ENCODE assay signal across 11 cellular contexts in the genomic region with DNA sequence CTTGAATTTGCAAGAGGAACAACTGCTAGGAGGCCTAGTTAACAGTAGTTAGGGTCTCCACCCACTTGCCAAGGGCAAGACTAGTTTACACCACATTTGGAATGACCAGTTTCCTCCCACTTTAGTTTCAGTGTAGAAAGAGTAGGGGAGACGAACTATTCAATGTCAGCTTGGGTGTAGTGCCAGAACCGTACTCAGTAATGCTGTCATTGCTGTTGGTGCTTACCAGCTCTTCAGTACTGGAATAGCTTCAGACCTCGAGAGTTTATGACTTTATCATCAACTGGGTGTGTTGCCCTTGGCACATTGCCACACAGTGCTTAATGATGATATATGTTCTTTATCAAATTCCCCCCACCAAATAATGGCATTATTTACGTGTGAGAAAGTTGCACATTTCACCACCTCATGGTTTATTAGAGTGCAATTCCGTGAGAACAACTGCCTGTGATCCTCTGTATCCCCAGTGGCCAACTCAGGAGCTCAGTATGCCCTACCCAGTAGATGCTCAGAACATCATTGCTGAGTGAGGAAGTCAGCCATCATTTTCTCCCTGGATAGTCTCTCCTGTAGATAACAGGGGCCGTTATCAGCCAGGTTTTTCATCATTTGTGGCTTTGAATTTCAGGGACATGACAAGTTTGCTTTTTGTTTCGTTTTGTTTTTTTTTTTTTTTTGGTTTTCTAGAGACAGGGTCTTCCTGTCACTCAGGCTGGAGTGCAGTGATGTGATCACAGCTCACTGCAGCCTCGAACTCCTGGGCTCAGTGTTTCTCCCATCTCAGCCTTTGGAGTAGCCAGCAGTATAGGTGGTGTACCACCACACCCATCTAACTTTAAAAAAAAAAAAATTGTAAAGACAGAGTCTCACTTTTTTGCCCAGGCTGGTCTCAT.
A peak's percentile ranks its signal among the peaks of the same experiment; 100 is the strongest.
DNase-seq lines count a peak whose midpoint lies in the region; ATAC-seq and FAIRE-seq lines count a peak whose summit lies in the region.
"Had no signal": no experiment of that assay in that cellular context is flagged by ENCODE, and none has a peak within 500 bp of the region (broad histone marks: within the 10 kb centered on the region; RNA-seq: fewer than 3 reads in every experiment).

No MANE protein-coding gene starts in this region.

- ATAC-seq in GM18502 (IDR thresholded peaks at IDR 0.05; ENCODE audit: poor library complexity, unreplicated experiment), result peak; percentile 43
- ATAC-seq in HG02798 (IDR thresholded peaks at IDR 0.05; ENCODE audit: poor library complexity, unreplicated experiment), result peak; percentile 49
- peak; percentile 51 to 62 for ATAC-seq in activated T-cell treated with anti-CD3 and anti-CD28 coated beads, Interleukin-2, amount 50 U/mL, for 72 hours (replicated peaks in 1 of 2)
- ATAC-seq in GM18870 (IDR thresholded peaks at IDR 0.05; ENCODE audit: unreplicated experiment), result no peak

- H3K4me3 Mint-ChIP-seq in activated T-cell treated with anti-CD3 and anti-CD28 coated beads, Interleukin-2, amount 50 U/mL, for 72 hours, result peak overlapping the region; percentile 60 to 79

- H3K4me1 Mint-ChIP-seq in activated T-cell treated with anti-CD3 and anti-CD28 coated beads, Interleukin-2, amount 50 U/mL, for 72 hours (ENCODE audit: low read depth), result peaks cover 9% of the 10 kb centered on the region

- H3K9me3 ChIP-seq in small intestine (ENCODE audit: control insufficient read depth, low read depth), result no peaks in the 10 kb centered on the region

- H3K27me3 Mint-ChIP-seq in activated T-cell treated with anti-CD3 and anti-CD28 coated beads, Interleukin-2, amount 50 U/mL, for 72 hours (ENCODE audit: low read depth), result no peaks in the 10 kb centered on the region

- H3K36me3 ChIP-seq in small intestine (ENCODE audit: control insufficient read depth in 2 of 2, insufficient read depth in 2 of 2, low read length in 2 of 2), result no peaks in the 10 kb centered on the region

- 9 to 29% (median 21%) methylated on average over 8 of the region's 8 CpGs for WGBS in small intestine, 3 donors

- H3K9me3 Mint-ChIP-seq in activated T-cell treated with anti-CD3 and anti-CD28 coated beads, Interleukin-2, amount 50 U/mL, for 72 hours, result no peaks in the 10 kb centered on the region

- peak overlapping the region; percentile 86 for H3K27ac Mint-ChIP-seq in activated T-cell treated with anti-CD3 and anti-CD28 coated beads, Interleukin-2, amount 50 U/mL, for 72 hours

- no peaks in the 10 kb centered on the region for H3K27me3 ChIP-seq in small intestine (ENCODE audit: control insufficient read depth in 2 of 2, insufficient read depth in 2 of 2, low read length in 2 of 2)

- H3K4me3 ChIP-seq in small intestine (ENCODE audit: low read depth in 1 of 2, low read length in 2 of 2), result no peak overlapping the region
- H3K4me3 ChIP-seq: SK-N-MC had no signal

- DNase-seq in activated T-cell treated with anti-CD3 and anti-CD28 coated beads, Interleukin-2, amount 50 U/mL, for 72 hours, result peak; percentile 9 to 40
- DNase-seq in small intestine (peak; percentile 67), iPS-NIHi7 (ENCODE audit: extremely low spot score) (no peak), cortex of kidney (lab: John Stamatoyannopoulos, UW) (no peak)
- DNase-seq: glutamatergic neuron, NCI-H1092 had no signal

- peaks cover 13 to 19% of the 10 kb centered on the region in 2 donors for H3K36me3 Mint-ChIP-seq in activated T-cell treated with anti-CD3 and anti-CD28 coated beads, Interleukin-2, amount 50 U/mL, for 72 hours (ENCODE audit: insufficient read depth in 2 of 2)

- H3K27ac ChIP-seq in small intestine (ENCODE audit: low read depth in 1 of 2, low read length in 1 of 2), result peak overlapping the region; percentile 17 to 57
- H3K27ac ChIP-seq: SK-N-MC had no signal

- FAIRE-seq in small intestine (lab: Jason Lieb, UNC), result no peak
- FAIRE-seq: colon had no signal

- H3K4me1 ChIP-seq in small intestine (ENCODE audit: control insufficient read depth in 2 of 2, insufficient read depth in 1 of 2, low read depth in 1 of 2, low read length in 1 of 2), result peaks cover 0 to 4% of the 10 kb centered on the region in 2 donors

Comparison
In these comparisons a context has a peak if more than half of its experiments do, and no peak if none do; other contexts are left out.
1. DNase-seq: peak in activated T-cell treated with anti-CD3 and anti-CD28 coated beads, Interleukin-2, amount 50 U/mL, for 72 hours (2 of 2) and small intestine (single experiment); none in iPS-NIHi7 (single experiment) and cortex of kidney (single experiment).